Comparison of ENCODE assay signal across 8 cellular contexts in the genomic region with DNA sequence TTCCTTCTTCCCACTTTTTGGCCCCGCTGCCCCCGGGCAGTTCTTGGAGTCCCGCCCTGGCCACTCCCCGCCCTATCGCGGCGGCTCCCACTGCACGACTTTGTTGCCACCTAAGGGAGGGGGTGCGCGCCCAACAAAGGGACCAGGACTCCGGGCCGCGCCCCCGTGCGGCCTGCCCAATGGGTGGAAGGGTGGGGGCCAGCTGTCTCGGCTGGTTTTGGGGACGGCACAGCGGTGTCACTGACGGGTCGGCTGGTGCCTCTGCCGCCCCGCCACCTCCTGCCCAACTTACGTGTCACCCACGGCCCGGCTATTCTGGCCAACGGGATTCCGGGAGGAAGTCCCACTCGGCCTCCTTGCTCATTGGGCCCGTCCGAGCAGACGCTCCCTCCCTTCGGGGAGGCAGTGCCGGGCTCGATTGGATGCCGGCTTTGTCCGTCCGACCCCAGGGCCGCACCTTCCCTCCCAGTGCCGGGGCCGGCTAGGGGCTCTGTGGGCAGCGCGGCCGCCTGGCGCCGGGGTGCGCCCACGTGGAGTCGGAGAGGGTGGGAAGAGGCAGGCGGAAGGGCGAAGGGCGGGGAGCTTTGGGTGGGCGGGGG. TPM values are rescaled to one million over a fixed set of nuclear protein-coding genes. Genes with fewer than 3 reads are reported as not detected.
DNase-seq lines count a peak whose midpoint lies in the region; TF ChIP-seq lines count a peak whose summit lies in the region.

A gene with protein sequence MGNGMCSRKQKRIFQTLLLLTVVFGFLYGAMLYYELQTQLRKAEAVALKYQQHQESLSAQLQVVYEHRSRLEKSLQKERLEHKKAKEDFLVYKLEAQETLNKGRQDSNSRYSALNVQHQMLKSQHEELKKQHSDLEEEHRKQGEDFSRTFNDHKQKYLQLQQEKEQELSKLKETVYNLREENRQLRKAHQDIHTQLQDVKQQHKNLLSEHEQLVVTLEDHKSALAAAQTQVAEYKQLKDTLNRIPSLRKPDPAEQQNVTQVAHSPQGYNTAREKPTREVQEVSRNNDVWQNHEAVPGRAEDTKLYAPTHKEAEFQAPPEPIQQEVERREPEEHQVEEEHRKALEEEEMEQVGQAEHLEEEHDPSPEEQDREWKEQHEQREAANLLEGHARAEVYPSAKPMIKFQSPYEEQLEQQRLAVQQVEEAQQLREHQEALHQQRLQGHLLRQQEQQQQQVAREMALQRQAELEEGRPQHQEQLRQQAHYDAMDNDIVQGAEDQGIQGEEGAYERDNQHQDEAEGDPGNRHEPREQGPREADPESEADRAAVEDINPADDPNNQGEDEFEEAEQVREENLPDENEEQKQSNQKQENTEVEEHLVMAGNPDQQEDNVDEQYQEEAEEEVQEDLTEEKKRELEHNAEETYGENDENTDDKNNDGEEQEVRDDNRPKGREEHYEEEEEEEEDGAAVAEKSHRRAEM (minus strand): TSS at position 314 of the 599 bp plus-strand sequence. CDS start 639 bp downstream, outside the sequence.

- H3K27me3 Mint-ChIP-seq in activated naive CD8-positive, alpha-beta T cell treated with anti-CD3 and anti-CD28 coated beads for 36 hours: peaks cover 61% of the 10 kb centered on the region
- H3K27me3 Mint-ChIP-seq in glutamatergic neuron (ENCODE audit: unreplicated experiment): peaks cover 6% of the 10 kb centered on the region
- peaks cover 3% of the 10 kb centered on the region for H3K27me3 Mint-ChIP-seq in type B pancreatic cell

- H3K9me3 ChIP-seq in HAP-1: no peaks in the 10 kb centered on the region

- peaks cover 44% of the 10 kb centered on the region for H3K4me1 ChIP-seq in HAP-1

- H3K4me3 ChIP-seq in GM08714 (ENCODE audit: low read length) (peak within 1 kb of the TSS; percentile 68), HAP-1 (peak within 1 kb of the TSS; percentile 65)

- no peaks in the 10 kb centered on the region for H3K9me3 Mint-ChIP-seq in activated naive CD8-positive, alpha-beta T cell treated with anti-CD3 and anti-CD28 coated beads for 36 hours
- H3K9me3 Mint-ChIP-seq in glutamatergic neuron (ENCODE audit: unreplicated experiment) (peaks cover 12% of the 10 kb centered on the region), type B pancreatic cell (no peaks in the 10 kb centered on the region)

- peak within 1 kb of the TSS; percentile 79 for H3K4me3 Mint-ChIP-seq in activated naive CD8-positive, alpha-beta T cell treated with anti-CD3 and anti-CD28 coated beads for 36 hours
- peak within 1 kb of the TSS; percentile 99 for H3K4me3 Mint-ChIP-seq in glutamatergic neuron (ENCODE audit: unreplicated experiment)
- peak within 1 kb of the TSS; percentile 98 for H3K4me3 Mint-ChIP-seq in type B pancreatic cell

- H3K4me1 Mint-ChIP-seq in activated naive CD8-positive, alpha-beta T cell treated with anti-CD3 and anti-CD28 coated beads for 36 hours: peaks cover 8% of the 10 kb centered on the region
- H3K4me1 Mint-ChIP-seq in glutamatergic neuron (ENCODE audit: low read depth, unreplicated experiment) (peaks cover 22% of the 10 kb centered on the region), type B pancreatic cell (ENCODE audit: unreplicated experiment) (peaks cover 29% of the 10 kb centered on the region)

- no peaks in the 10 kb centered on the region; the same call in 1 of the 2 replicates for H3K36me3 ChIP-seq in HAP-1 (replicated peaks)

- no peaks in the 10 kb centered on the region for H3K27me3 ChIP-seq in HAP-1 (ENCODE audit: low read depth)

- TF ChIP-seq CTCF in glutamatergic neuron (IDR thresholded peaks at IDR 0.05; ENCODE audit: partially characterized antibody, unreplicated experiment) (no peak), type B pancreatic cell (conservative IDR thresholded peaks at IDR 0.05) (no peak)

- H3K27ac Mint-ChIP-seq in activated naive CD8-positive, alpha-beta T cell treated with anti-CD3 and anti-CD28 coated beads for 36 hours: peak within 1 kb of the TSS; percentile 84
- H3K27ac Mint-ChIP-seq in glutamatergic neuron (ENCODE audit: unreplicated experiment) (peak within 1 kb of the TSS; percentile 99), type B pancreatic cell (peak within 1 kb of the TSS; percentile 98)

- in situ Hi-C loops in HAP-1 (cut with MboI; ENCODE audit: low sequenced_read_pairs): no loop called here

- DNase-seq in HAP-1 (ENCODE audit: low spot score in 2 of 2): peak; percentile 96
- DNase-seq in M059J (ENCODE audit: low read depth): peak; percentile 99
- peak; percentile 95 to 96 for DNase-seq in SHP77 (lab: John Stamatoyannopoulos, UW)
- peak; percentile 83 for DNase-seq in activated naive CD8-positive, alpha-beta T cell treated with anti-CD3 and anti-CD28 coated beads for 36 hours
- DNase-seq in glutamatergic neuron: peak; percentile 96
- peak; percentile 96 for DNase-seq in occipital lobe (lab: John Stamatoyannopoulos, UW)
- DNase-seq in type B pancreatic cell (ENCODE audit: extremely low spot score, unreplicated experiment): peak; percentile 95

- H3K36me3 Mint-ChIP-seq in activated naive CD8-positive, alpha-beta T cell treated with anti-CD3 and anti-CD28 coated beads for 36 hours: no peaks in the 10 kb centered on the region
- H3K36me3 Mint-ChIP-seq in glutamatergic neuron (ENCODE audit: unreplicated experiment) (no peaks in the 10 kb centered on the region), type B pancreatic cell (no peaks in the 10 kb centered on the region)

RNA-seq across cellular contexts. Expression of the gene that starts here (rescaled TPM):
- 34.4 and 47.4 TPM in 2 replicates for total RNA-seq in M059J (2014; rRNA removed; shearing (Covaris generic))
- 1 to 10 TPM; 6.1 to 6.5 TPM for total RNA-seq in activated naive CD8-positive, alpha-beta T cell treated with anti-CD3 and anti-CD28 coated beads for 36 hours
- total RNA-seq in glutamatergic neuron (ENCODE audit: unreplicated experiment) (31.7 TPM), occipital lobe (27.9 TPM), type B pancreatic cell (ENCODE audit: low replicate concordance) (29.9 and 36.6 TPM in 2 replicates)

Comparison
In these comparisons a context has a peak if more than half of its experiments do, and no peak if none do; other contexts are left out.
1. Peak in every context shown above with its lines: DNase-seq and H3K4me3 ChIP-seq.